2 cellular contexts compared by ENCODE assay signal in the genomic region with DNA sequence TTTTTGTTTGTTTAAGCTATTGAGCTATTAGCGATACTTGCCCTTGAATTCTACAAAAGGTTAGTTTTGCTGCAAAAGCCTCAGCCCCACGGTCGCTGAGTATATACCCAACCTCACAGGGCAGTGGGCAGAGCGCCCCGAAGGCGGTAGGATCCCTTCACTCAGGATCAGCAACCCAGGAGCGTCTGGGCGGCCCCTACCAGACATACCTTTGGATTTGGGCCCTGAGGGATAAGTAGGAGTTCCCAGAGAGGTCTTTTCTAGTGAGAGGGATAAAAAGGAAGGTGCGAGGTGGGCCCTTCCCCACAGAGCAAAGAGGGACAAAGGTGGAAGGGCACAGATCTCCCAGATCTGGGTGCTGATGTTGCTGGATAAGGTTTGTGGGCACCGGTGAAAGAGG.
TF ChIP-seq lines count a peak whose summit lies in the region.

No MANE protein-coding gene starts in this region.

TF ChIP-seq in GM23338, 12 proteins besides CTCF, POLR2A, EP300 and RAD21:
- TF ChIP-seq REST (IDR thresholded peaks at IDR 0.05; ENCODE audit: unreplicated experiment) (no peak), POLR2AphosphoS5 (IDR thresholded peaks at IDR 0.05; ENCODE audit: low read depth) (no peak), JUNB (IDR thresholded peaks at IDR 0.05; ENCODE audit: unreplicated experiment) (no peak), ETS1 (IDR thresholded peaks at IDR 0.05) (no peak)
TF ChIP-seq in GM23338: peak in this region for 0.

TF ChIP-seq in WTC11, 78 proteins besides CTCF, POLR2A, EP300 and RAD21 (continued from another document):
- TF ChIP-seq, protein P1, sequence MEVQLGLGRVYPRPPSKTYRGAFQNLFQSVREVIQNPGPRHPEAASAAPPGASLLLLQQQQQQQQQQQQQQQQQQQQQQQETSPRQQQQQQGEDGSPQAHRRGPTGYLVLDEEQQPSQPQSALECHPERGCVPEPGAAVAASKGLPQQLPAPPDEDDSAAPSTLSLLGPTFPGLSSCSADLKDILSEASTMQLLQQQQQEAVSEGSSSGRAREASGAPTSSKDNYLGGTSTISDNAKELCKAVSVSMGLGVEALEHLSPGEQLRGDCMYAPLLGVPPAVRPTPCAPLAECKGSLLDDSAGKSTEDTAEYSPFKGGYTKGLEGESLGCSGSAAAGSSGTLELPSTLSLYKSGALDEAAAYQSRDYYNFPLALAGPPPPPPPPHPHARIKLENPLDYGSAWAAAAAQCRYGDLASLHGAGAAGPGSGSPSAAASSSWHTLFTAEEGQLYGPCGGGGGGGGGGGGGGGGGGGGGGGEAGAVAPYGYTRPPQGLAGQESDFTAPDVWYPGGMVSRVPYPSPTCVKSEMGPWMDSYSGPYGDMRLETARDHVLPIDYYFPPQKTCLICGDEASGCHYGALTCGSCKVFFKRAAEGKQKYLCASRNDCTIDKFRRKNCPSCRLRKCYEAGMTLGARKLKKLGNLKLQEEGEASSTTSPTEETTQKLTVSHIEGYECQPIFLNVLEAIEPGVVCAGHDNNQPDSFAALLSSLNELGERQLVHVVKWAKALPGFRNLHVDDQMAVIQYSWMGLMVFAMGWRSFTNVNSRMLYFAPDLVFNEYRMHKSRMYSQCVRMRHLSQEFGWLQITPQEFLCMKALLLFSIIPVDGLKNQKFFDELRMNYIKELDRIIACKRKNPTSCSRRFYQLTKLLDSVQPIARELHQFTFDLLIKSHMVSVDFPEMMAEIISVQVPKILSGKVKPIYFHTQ (CRISPR knock-in tag; IDR thresholded peaks at IDR 0.05), result no peak
- TF ChIP-seq FOXJ3 (CRISPR knock-in tag; IDR thresholded peaks at IDR 0.05; ENCODE audit: borderline replicate concordance) (no peak), MXD4 (CRISPR knock-in tag; IDR thresholded peaks at IDR 0.05; ENCODE audit: borderline replicate concordance) (no peak), OVOL2 (CRISPR knock-in tag; IDR thresholded peaks at IDR 0.05; ENCODE audit: borderline replicate concordance) (no peak), FOXP4 (CRISPR knock-in tag; IDR thresholded peaks at IDR 0.05) (no peak), TP53 (CRISPR knock-in tag; IDR thresholded peaks at IDR 0.05) (no peak), ZNF671 (CRISPR knock-in tag; IDR thresholded peaks at IDR 0.05) (no peak), ATF6 (CRISPR knock-in tag; IDR thresholded peaks at IDR 0.05) (no peak)
- TF ChIP-seq, protein P2, sequence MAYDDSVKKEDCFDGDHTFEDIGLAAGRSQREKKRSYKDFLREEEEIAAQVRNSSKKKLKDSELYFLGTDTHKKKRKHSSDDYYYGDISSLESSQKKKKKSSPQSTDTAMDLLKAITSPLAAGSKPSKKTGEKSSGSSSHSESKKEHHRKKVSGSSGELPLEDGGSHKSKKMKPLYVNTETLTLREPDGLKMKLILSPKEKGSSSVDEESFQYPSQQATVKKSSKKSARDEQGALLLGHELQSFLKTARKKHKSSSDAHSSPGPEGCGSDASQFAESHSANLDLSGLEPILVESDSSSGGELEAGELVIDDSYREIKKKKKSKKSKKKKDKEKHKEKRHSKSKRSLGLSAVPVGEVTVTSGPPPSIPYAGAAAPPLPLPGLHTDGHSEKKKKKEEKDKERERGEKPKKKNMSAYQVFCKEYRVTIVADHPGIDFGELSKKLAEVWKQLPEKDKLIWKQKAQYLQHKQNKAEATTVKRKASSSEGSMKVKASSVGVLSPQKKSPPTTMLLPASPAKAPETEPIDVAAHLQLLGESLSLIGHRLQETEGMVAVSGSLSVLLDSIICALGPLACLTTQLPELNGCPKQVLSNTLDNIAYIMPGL (CRISPR knock-in tag; IDR thresholded peaks at IDR 0.05), result no peak
- TF ChIP-seq, protein P3, sequence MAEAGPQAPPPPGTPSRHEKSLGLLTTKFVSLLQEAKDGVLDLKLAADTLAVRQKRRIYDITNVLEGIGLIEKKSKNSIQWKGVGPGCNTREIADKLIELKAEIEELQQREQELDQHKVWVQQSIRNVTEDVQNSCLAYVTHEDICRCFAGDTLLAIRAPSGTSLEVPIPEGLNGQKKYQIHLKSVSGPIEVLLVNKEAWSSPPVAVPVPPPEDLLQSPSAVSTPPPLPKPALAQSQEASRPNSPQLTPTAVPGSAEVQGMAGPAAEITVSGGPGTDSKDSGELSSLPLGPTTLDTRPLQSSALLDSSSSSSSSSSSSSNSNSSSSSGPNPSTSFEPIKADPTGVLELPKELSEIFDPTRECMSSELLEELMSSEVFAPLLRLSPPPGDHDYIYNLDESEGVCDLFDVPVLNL (CRISPR knock-in tag; IDR thresholded peaks at IDR 0.05; ENCODE audit: borderline replicate concordance, low read depth), result no peak
TF ChIP-seq in WTC11: peak in this region for 0.
